In the genomic region with DNA sequence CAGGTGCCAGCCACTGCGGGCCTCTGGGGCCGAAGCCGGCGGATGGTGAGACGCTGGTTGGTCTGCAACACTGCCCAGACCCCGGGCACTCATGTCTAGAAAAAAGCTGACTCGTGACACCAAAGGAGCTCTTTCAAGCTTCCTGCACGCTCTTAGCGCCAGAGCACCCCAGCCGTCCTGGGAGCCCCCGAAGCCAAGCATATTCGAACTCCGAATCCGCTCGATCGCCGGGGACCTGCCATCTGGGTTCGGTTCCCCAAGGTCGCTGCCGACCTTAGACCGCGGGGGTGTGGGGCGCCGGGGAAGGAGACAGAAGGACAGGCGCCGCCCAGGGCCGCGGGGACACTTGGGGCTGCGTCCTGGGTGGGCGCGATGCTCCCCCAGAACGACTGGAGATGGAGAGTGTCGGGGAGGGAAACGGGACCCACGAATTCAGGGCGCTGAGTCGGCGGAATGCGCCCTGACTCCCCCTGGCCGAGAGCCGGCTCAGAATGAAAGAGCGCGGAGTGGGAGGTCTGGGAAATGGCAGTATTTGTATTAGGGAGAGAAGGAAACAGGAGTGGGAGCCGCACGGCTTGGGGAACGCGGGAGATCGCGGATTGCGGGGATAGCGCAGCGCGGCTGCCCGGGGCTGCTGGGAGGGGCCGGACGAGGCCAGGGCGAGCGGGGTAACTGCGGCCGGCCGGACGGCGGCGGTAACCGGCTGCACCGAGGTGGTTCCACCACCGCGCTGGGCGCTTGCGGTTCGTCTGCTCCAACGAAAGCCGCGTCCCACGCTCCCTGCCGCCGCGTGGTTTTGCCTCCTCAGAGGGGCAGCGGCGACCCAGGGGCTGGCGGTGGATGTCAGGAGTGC, we compare ENCODE assay signal across 8 cellular contexts. TPM values are rescaled to one million over a fixed set of nuclear protein-coding genes. Genes with fewer than 3 reads are reported as not detected.
DNase-seq lines count a peak whose midpoint lies in the region; ATAC-seq and TF ChIP-seq lines count a peak whose summit lies in the region.

No MANE protein-coding gene starts in this region.

- peak overlapping the region; percentile 5 to 83 (median 70) for H3K27ac ChIP-seq in body of pancreas
- H3K27ac ChIP-seq in iPS-18a (ENCODE audit: low read length): no peak overlapping the region
- peak overlapping the region; percentile 74 for H3K27ac ChIP-seq in skeletal muscle tissue (ENCODE audit: low read depth, low read length)

- H3K4me1 ChIP-seq in body of pancreas (peaks cover 39% of the 10 kb centered on the region), iPS-18a (ENCODE audit: control insufficient read depth, low read depth, low read length) (no peaks in the 10 kb centered on the region), skeletal muscle tissue (ENCODE audit: control insufficient read depth in 3 of 3, insufficient read depth in 3 of 3, low read length in 3 of 3) (peaks cover 34 to 42% (median 41%) of the 10 kb centered on the region in 3 donors)

- H3K9ac ChIP-seq in iPS-18a (ENCODE audit: low read length) (no peak overlapping the region), skeletal muscle tissue (ENCODE audit: low read depth in 1 of 3, low read length in 3 of 3) (peak overlapping the region; percentile 88 to 91 (median 88))

- intact Hi-C loops in body of pancreas (cut with DNase I): no loop called here

- TF ChIP-seq CTCF in body of pancreas (IDR thresholded peaks at IDR 0.05): peak in 5 of 7 experiments; percentile 29 to 44 (median 39)

- WGBS in body of pancreas, 2 donors: 4 to 5% methylated on average over 55 to 80 of the region's 81 CpGs

- H3K36me3 ChIP-seq in body of pancreas (replicated peaks in 1 of 2; ENCODE audit: insufficient read depth in 1 of 2, low read depth in 2 of 2): no peaks in the 10 kb centered on the region
- H3K36me3 ChIP-seq in iPS-18a (ENCODE audit: control insufficient read depth, low read depth, low read length): no peaks in the 10 kb centered on the region
- no peaks in the 10 kb centered on the region for H3K36me3 ChIP-seq in skeletal muscle tissue (ENCODE audit: control insufficient read depth in 3 of 3, insufficient read depth in 3 of 3, low read length in 3 of 3)

- TF ChIP-seq POLR2A in body of pancreas (IDR thresholded peaks at IDR 0.05): peak in 2 of 3 donors; percentile 47 to 55

- DNase-seq in activated naive CD4-positive, alpha-beta T cell treated with Interleukin-2 at 50 U/mL for 16 hours: peak; percentile 8
- DNase-seq in activated naive CD4-positive, alpha-beta T cell (lab: John Stamatoyannopoulos, UW): no peak
- DNase-seq in HT-29 (ENCODE audit: low spot score): peak; percentile 34
- peak; percentile 47 to 67 (median 58) for DNase-seq in body of pancreas
- no peak for DNase-seq in activated effector memory CD4-positive, alpha-beta T cell treated with anti-CD3 and anti-CD28 coated beads, Interleukin-2, amount 50 U/mL, for 16 hours
- no peak for DNase-seq in NCI-H345 (lab: John Stamatoyannopoulos, UW)

- H3K9me3 ChIP-seq in body of pancreas (no peaks in the 10 kb centered on the region), iPS-18a (ENCODE audit: control insufficient read depth, low read depth, low read length) (no peaks in the 10 kb centered on the region), skeletal muscle tissue (ENCODE audit: control insufficient read depth in 3 of 3, low read length in 3 of 3) (no peaks in the 10 kb centered on the region)

- ATAC-seq in body of pancreas: peak; percentile 74

- H3K27me3 ChIP-seq in body of pancreas: no peaks in the 10 kb centered on the region
- peaks cover 52% of the 10 kb centered on the region for H3K27me3 ChIP-seq in iPS-18a (ENCODE audit: control insufficient read depth, insufficient read depth, low read length)
- no peaks in the 10 kb centered on the region for H3K27me3 ChIP-seq in skeletal muscle tissue (ENCODE audit: control insufficient read depth in 3 of 3, insufficient read depth in 3 of 3, low read length in 3 of 3)

- H3K4me3 ChIP-seq in body of pancreas: peak overlapping the region; percentile 34 to 53
- peak overlapping the region; percentile 76 for H3K4me3 ChIP-seq in iPS-18a (ENCODE audit: low read length)
- H3K4me3 ChIP-seq in skeletal muscle tissue (ENCODE audit: low read length in 3 of 3): peak overlapping the region; percentile 80 to 85 (median 84)

RNA-seq across cellular contexts. Expression of gene MARCHF6, which starts 20.1 kb away (rescaled TPM):
- total RNA-seq in HT-29 (2014; rRNA removed; shearing (Covaris generic)): 83.0 and 107 TPM in 2 replicates
- total RNA-seq in body of pancreas (100 to 1,000 TPM in 1 of 2 donors, 10 to 100 TPM in 1; 76.5 to 116 TPM), skeletal muscle tissue (110 TPM)

RNA-seq across cellular contexts. Expression of gene CMBL, which starts 25.7 kb away (rescaled TPM):
- 8.7 and 12.9 TPM in 2 replicates for total RNA-seq in HT-29 (2014; rRNA removed; shearing (Covaris generic))
- total RNA-seq in body of pancreas (1 to 10 TPM; 4.4 to 4.9 TPM), skeletal muscle tissue (34.4 TPM)

Comparison
In these comparisons a context has a peak if more than half of its experiments do, and no peak if none do; other contexts are left out.
1. DNase-seq: peak in activated naive CD4-positive, alpha-beta T cell treated with Interleukin-2 at 50 U/mL for 16 hours (single experiment), HT-29 (single experiment) and body of pancreas (4 of 4); none in activated naive CD4-positive, alpha-beta T cell (0 of 4), activated effector memory CD4-positive, alpha-beta T cell treated with anti-CD3 and anti-CD28 coated beads, Interleukin-2, amount 50 U/mL, for 16 hours (single experiment) and NCI-H345 (single experiment).
2. Peak in every context shown above with its lines, with median percentiles within 50 percentile points of each other: H3K4me3 ChIP-seq.